ENCODE assay signal across 2 cellular contexts in genomic region chr17:67347826-67348225, GRCh38.
A peak's percentile ranks its signal among the peaks of the same experiment; 100 is the strongest.
TF ChIP-seq lines count a peak whose summit lies in the region.

No MANE protein-coding gene starts in this region.

TF ChIP-seq in SK-N-SH treated with all-trans-retinoic acid at 6 μM for 48 hours, 23 proteins besides CTCF, POLR2A, EP300 and RAD21 (continued from another document):
- peak; percentile 97 for TF ChIP-seq ZNF8 (CRISPR knock-in tag; IDR thresholded peaks at IDR 0.05)

TF ChIP-seq in SK-N-SH, 30 proteins besides CTCF, POLR2A, EP300 and RAD21:
- TF ChIP-seq CHD2 (IDR thresholded peaks at IDR 0.05; ENCODE audit: low read length, partially characterized antibody): no peak
- TF ChIP-seq SIN3A (IDR thresholded peaks at IDR 0.05; ENCODE audit: borderline replicate concordance, low read depth, low read length): no peak
TF ChIP-seq in SK-N-SH: peak in this region for 0.
